Comparison of ENCODE assay signal across 2 cellular contexts in genomic region chr2:148752977-148753376, GRCh38.
TF ChIP-seq lines count a peak whose summit lies in the region.

No MANE protein-coding gene starts in this region.

TF ChIP-seq in A549, 52 proteins besides CTCF, POLR2A, EP300 and RAD21:
- TF ChIP-seq MAFK (IDR thresholded peaks at IDR 0.05; ENCODE audit: partially characterized antibody) (peak; percentile 66), EHF (CRISPR knock-in tag; IDR thresholded peaks at IDR 0.05) (no peak)
TF ChIP-seq in A549: peak in this region for 1.

TF ChIP-seq in K562, 482 proteins besides CTCF, POLR2A, EP300 and RAD21:
- no peak for TF ChIP-seq BRF1 (IDR thresholded peaks at IDR 0.05; ENCODE audit: borderline replicate concordance, extremely low read depth, insufficient read length)
- TF ChIP-seq DPF2 (IDR thresholded peaks at IDR 0.05) = no peak
- TF ChIP-seq ESRRA (IDR thresholded peaks at IDR 0.05; ENCODE audit: borderline replicate concordance, low read depth) = no peak
- TF ChIP-seq OTX1 (CRISPR knock-in tag; IDR thresholded peaks at IDR 0.05) = no peak
- TF ChIP-seq ZNF449 (CRISPR knock-in tag; IDR thresholded peaks at IDR 0.05) = no peak
- no peak for TF ChIP-seq PTRF (tag; IDR thresholded peaks at IDR 0.05)
- peak; percentile 67 for TF ChIP-seq MAFG (tag; conservative IDR thresholded peaks at IDR 0.05)
- no peak for TF ChIP-seq RBM22 (IDR thresholded peaks at IDR 0.05; ENCODE audit: low read depth, low read length, poor library complexity, severe bottlenecking)
- TF ChIP-seq EZH2 (IDR thresholded peaks at IDR 0.05; ENCODE audit: borderline replicate concordance, low read depth, low read length) = no peak
- no peak for TF ChIP-seq ZNF121 (CRISPR knock-in tag; conservative IDR thresholded peaks at IDR 0.05)
- TF ChIP-seq ZNF134 (CRISPR knock-in tag; conservative IDR thresholded peaks at IDR 0.05) = no peak
- TF ChIP-seq ARNT (IDR thresholded peaks at IDR 0.05) = no peak
- no peak for TF ChIP-seq KDM4B (IDR thresholded peaks at IDR 0.05; ENCODE audit: borderline replicate concordance in 2 of 2, low read depth in 1 of 2)
- TF ChIP-seq RBM34 (IDR thresholded peaks at IDR 0.05; ENCODE audit: borderline replicate concordance, insufficient read depth, low read length) = no peak
- TF ChIP-seq MYC (IDR thresholded peaks at IDR 0.05; ENCODE audit: low read depth, low read length) = no peak
- no peak for TF ChIP-seq MYC (CRISPR knock-in tag; IDR thresholded peaks at IDR 0.05; ENCODE audit: borderline replicate concordance, low read depth)
- no peak for TF ChIP-seq TARDBP (IDR thresholded peaks at IDR 0.05)
- TF ChIP-seq ZNF316 (IDR thresholded peaks at IDR 0.05) = peak; percentile 81
- TF ChIP-seq SOX6 (IDR thresholded peaks at IDR 0.05) = no peak
- peak; percentile 53 for TF ChIP-seq MAFK (IDR thresholded peaks at IDR 0.05; ENCODE audit: low read length)
- TF ChIP-seq PHTF2 (CRISPR knock-in tag; IDR thresholded peaks at IDR 0.05) = no peak
- no peak for TF ChIP-seq HNRNPUL1 (IDR thresholded peaks at IDR 0.05; ENCODE audit: low read length)
- TF ChIP-seq NCOA2 (IDR thresholded peaks at IDR 0.05; ENCODE audit: partially characterized antibody in 2 of 2) = no peak
- TF ChIP-seq TSHZ1 (CRISPR knock-in tag; IDR thresholded peaks at IDR 0.05) = no peak
- no peak for TF ChIP-seq HOMEZ (CRISPR knock-in tag; IDR thresholded peaks at IDR 0.05)
- no peak for TF ChIP-seq ZNF445 (CRISPR knock-in tag; IDR thresholded peaks at IDR 0.05; ENCODE audit: low read depth)
- TF ChIP-seq SMARCE1 (IDR thresholded peaks at IDR 0.05) = no peak
- TF ChIP-seq ZNF280B (CRISPR knock-in tag; IDR thresholded peaks at IDR 0.05) = no peak
- no peak for TF ChIP-seq SIX5 (IDR thresholded peaks at IDR 0.05; ENCODE audit: borderline replicate concordance in 1 of 2, insufficient read depth in 1 of 2, low read depth in 1 of 2, low read length in 2 of 2)
- TF ChIP-seq BDP1 (IDR thresholded peaks at IDR 0.05; ENCODE audit: insufficient read depth, insufficient read length) = no peak
- TF ChIP-seq MAFF (IDR thresholded peaks at IDR 0.05; ENCODE audit: low read length) = peak; percentile 68
- TF ChIP-seq LEF1 (IDR thresholded peaks at IDR 0.05) = no peak
- no peak for TF ChIP-seq CBX8 (IDR thresholded peaks at IDR 0.05; ENCODE audit: borderline replicate concordance, extremely low read depth, low read depth, low read length, poor library complexity, severe bottlenecking)
- TF ChIP-seq GABPA (tag; conservative IDR thresholded peaks at IDR 0.05; ENCODE audit: low read depth) = no peak
- TF ChIP-seq ZNF444 (CRISPR knock-in tag; IDR thresholded peaks at IDR 0.05) = no peak
- TF ChIP-seq C11orf30 (IDR thresholded peaks at IDR 0.05; ENCODE audit: low read depth) = peak; percentile 63
